In the genomic region with DNA sequence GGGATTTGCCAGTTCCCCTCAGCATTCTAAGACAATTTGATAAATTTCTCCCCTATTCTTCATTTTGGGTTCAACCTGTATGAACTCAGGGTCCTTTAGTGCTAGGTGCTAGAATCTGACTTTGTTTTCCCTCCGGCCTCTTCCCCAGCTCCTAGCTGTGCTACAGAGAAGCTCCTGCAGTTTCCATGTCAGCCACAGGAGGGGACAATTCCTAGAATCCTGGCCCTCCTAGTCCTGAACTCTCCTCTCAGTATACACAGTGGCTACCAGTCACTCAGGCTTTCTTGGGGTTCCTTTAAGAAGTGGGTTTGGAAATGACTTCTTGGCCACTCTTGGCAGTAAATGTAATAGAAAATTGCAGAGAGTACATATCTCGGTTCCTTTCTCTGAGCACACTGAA, we compare ENCODE assay signal across 9 cellular contexts. TPM values are rescaled to one million over a fixed set of nuclear protein-coding genes. Genes with fewer than 3 reads are reported as not detected.
DNase-seq lines count a peak whose midpoint lies in the region; ATAC-seq and TF ChIP-seq lines count a peak whose summit lies in the region.
"Had no signal": no experiment of that assay in that cellular context is flagged by ENCODE, and none has a peak within 500 bp of the region (broad histone marks: within the 10 kb centered on the region; RNA-seq: fewer than 3 reads in every experiment).

No MANE protein-coding gene starts in this region.

- intact Hi-C loops in activated CD4-positive, alpha-beta T cell treated with anti-CD3 and anti-CD28 coated beads for 36 hours (cut with DNase I, micrococcal nuclease): loop anchor here in 1 of 2 experiments (10.0 kb wide), 1 partner anchor 562 kb away; no protein-coding TSS in a partner anchor

- ATAC-seq in activated CD4-positive, alpha-beta T cell treated with anti-CD3 and anti-CD28 coated beads for 36 hours: no peak
- ATAC-seq in GM19324 (IDR thresholded peaks at IDR 0.05; ENCODE audit: low FRiP score, unreplicated experiment) (no peak), HG03159 (IDR thresholded peaks at IDR 0.05; ENCODE audit: unreplicated experiment) (no peak)

- H3K4me3 ChIP-seq in epithelial cell of esophagus (ENCODE audit: low read length): no peak overlapping the region

- CTCF ChIA-PET in GM10248 (lab: Yijun Ruan, JAX): interaction anchor here (1.0 to 1.8 kb wide), 6 partner anchors 9 to 61 kb away, joined by 3 to 6 read pairs (median 4); no protein-coding TSS in a partner anchor
- CTCF ChIA-PET in activated CD4-positive, alpha-beta T cell treated with anti-CD3 and anti-CD28 coated beads for 36 hours (lab: Charles Lee): interaction anchor here (0.8 kb wide), 1 partner anchor 590 kb away, joined by 3 read pairs; no protein-coding TSS in a partner anchor

- H3K27ac Mint-ChIP-seq in osteocyte (ENCODE audit: unreplicated experiment): no peak overlapping the region
- no peak overlapping the region for H3K27ac Mint-ChIP-seq in activated CD4-positive, alpha-beta T cell treated with anti-CD3 and anti-CD28 coated beads for 36 hours

- H3K27me3 Mint-ChIP-seq in osteocyte (ENCODE audit: unreplicated experiment): peaks cover 27% of the 10 kb centered on the region
- peaks cover 2% of the 10 kb centered on the region for H3K27me3 Mint-ChIP-seq in activated CD4-positive, alpha-beta T cell treated with anti-CD3 and anti-CD28 coated beads for 36 hours

- POLR2A ChIA-PET in GM10248 (lab: Yijun Ruan, JAX): no interaction called here
- POLR2A ChIA-PET in activated CD4-positive, alpha-beta T cell treated with anti-CD3 and anti-CD28 coated beads for 36 hours (lab: Charles Lee): interaction anchor here (0.5 kb wide), 1 partner anchor 33 kb away, joined by 3 read pairs; no protein-coding TSS in a partner anchor

- DNase-seq in GM10248 (ENCODE audit: extremely low spot score) (no peak), NCI-H2171 (lab: John Stamatoyannopoulos, UW) (peak; percentile 2), epithelial cell of esophagus (ENCODE audit: low read depth) (peak; percentile 49), osteocyte (ENCODE audit: extremely low spot score, unreplicated experiment) (no peak)
- DNase-seq in activated CD4-positive, alpha-beta T cell treated with anti-CD3 and anti-CD28 coated beads for 36 hours: no peak
- no peak for DNase-seq in stimulated activated CD4-positive, alpha-beta T cell treated with anti-CD3 and anti-CD28 coated beads, Interleukin-2, amount 100 ng/mL, for 24 hours
- DNase-seq: left cardiac atrium had no signal

- no peak overlapping the region for H3K4me3 Mint-ChIP-seq in osteocyte (ENCODE audit: unreplicated experiment)
- H3K4me3 Mint-ChIP-seq in activated CD4-positive, alpha-beta T cell treated with anti-CD3 and anti-CD28 coated beads for 36 hours: no peak overlapping the region

- H3K36me3 Mint-ChIP-seq in osteocyte (ENCODE audit: unreplicated experiment): no peaks in the 10 kb centered on the region
- no peaks in the 10 kb centered on the region for H3K36me3 Mint-ChIP-seq in activated CD4-positive, alpha-beta T cell treated with anti-CD3 and anti-CD28 coated beads for 36 hours (ENCODE audit: low read depth)

- TF ChIP-seq CTCF in GM10248 (IDR thresholded peaks at IDR 0.05; ENCODE audit: control extremely low read depth, extremely low read depth, low read depth, missing control alignments) (peak; percentile 21), epithelial cell of esophagus (IDR thresholded peaks at IDR 0.05; ENCODE audit: insufficient read depth, low read depth, low read length, missing control alignments) (peak; percentile 75), osteocyte (IDR thresholded peaks at IDR 0.05) (peak; percentile 57)

- no peaks in the 10 kb centered on the region for H3K9me3 Mint-ChIP-seq in osteocyte (ENCODE audit: unreplicated experiment)
- no peaks in the 10 kb centered on the region for H3K9me3 Mint-ChIP-seq in activated CD4-positive, alpha-beta T cell treated with anti-CD3 and anti-CD28 coated beads for 36 hours (ENCODE audit: low read depth)

- H3K4me1 Mint-ChIP-seq in osteocyte (ENCODE audit: unreplicated experiment): peaks cover 12% of the 10 kb centered on the region
- peaks cover 6% of the 10 kb centered on the region for H3K4me1 Mint-ChIP-seq in activated CD4-positive, alpha-beta T cell treated with anti-CD3 and anti-CD28 coated beads for 36 hours

RNA-seq across cellular contexts. Expression of gene CHST10, which starts 4.9 kb away (rescaled TPM):
- 14.4 and 17.3 TPM in 2 replicates for total RNA-seq in osteocyte
- 1 to 10 TPM; 5.9 to 6.2 TPM for total RNA-seq in activated CD4-positive, alpha-beta T cell treated with anti-CD3 and anti-CD28 coated beads for 36 hours

RNA-seq across cellular contexts. Expression of gene NMS, which starts 48.0 kb away (rescaled TPM):
- total RNA-seq in osteocyte: not detected in 2 replicates
- not detected for total RNA-seq in activated CD4-positive, alpha-beta T cell treated with anti-CD3 and anti-CD28 coated beads for 36 hours
- total RNA-seq: left cardiac atrium had no signal

Comparison
In these comparisons a context has a peak if more than half of its experiments do, and no peak if none do; other contexts are left out.
1. DNase-seq: peak in NCI-H2171 (single experiment) and epithelial cell of esophagus (single experiment); none in GM10248 (single experiment), osteocyte (single experiment), activated CD4-positive, alpha-beta T cell treated with anti-CD3 and anti-CD28 coated beads for 36 hours (single experiment) and stimulated activated CD4-positive, alpha-beta T cell treated with anti-CD3 and anti-CD28 coated beads, Interleukin-2, amount 100 ng/mL, for 24 hours (0 of 2).
2. CTCF ChIP-seq: peak in every context shown above with its lines; median percentile 75 in epithelial cell of esophagus; 57 in osteocyte; 21 in GM10248.